Comparison of ENCODE assay signal across 27 cellular contexts in genomic region chr10:2207246-2207922, GRCh38.
"Had no signal": no experiment of that assay in that cellular context is flagged by ENCODE, and none has a peak within 500 bp of the region (broad histone marks: within the 10 kb centered on the region; RNA-seq: fewer than 3 reads in every experiment).

No MANE protein-coding gene starts in this region.

- H3K4me3 ChIP-seq: coronary artery, esophagus muscularis mucosa, gastroesophageal sphincter, heart left ventricle, hepatocyte, left lung, mucosa of descending colon, psoas muscle, sigmoid colon, stomach, tibial artery had no signal

- H3K4me1 Mint-ChIP-seq: naive B cell; stimulated activated effector memory CD8-positive, alpha-beta T cell treated with anti-CD3 and anti-CD28 coated beads, Interleukin-12 subunit alpha, Interleukin-12 subunit beta, amount 100 ng/mL, for 72 hours had no signal

- H3K9me3 ChIP-seq: esophagus muscularis mucosa, gastroesophageal sphincter, left lung, psoas muscle, sigmoid colon, stomach, tibial artery had no signal

- H3K27me3 ChIP-seq: foreskin keratinocyte, hepatocyte, tibial artery had no signal

- H3K4me3 Mint-ChIP-seq: mesothelial cell of epicardium; naive B cell; natural killer cell treated with Interleukin-12 subunit alpha and Interleukin-12 subunit beta and Interleukin-15 and Interleukin-18, amount 100 ng/mL, for 72 hours; neural crest cell; stimulated activated effector memory CD8-positive, alpha-beta T cell treated with anti-CD3 and anti-CD28 coated beads, Interleukin-12 subunit alpha, Interleukin-12 subunit beta, amount 100 ng/mL, for 72 hours; type B pancreatic cell had no signal

- ATAC-seq: foreskin keratinocyte; gastroesophageal sphincter; heart left ventricle; left cardiac atrium; left lung; mucosa of descending colon; natural killer cell treated with Interleukin-12 subunit alpha and Interleukin-12 subunit beta and Interleukin-15 and Interleukin-18, amount 100 ng/mL, for 72 hours; psoas muscle; right cardiac atrium; stimulated activated effector memory CD8-positive, alpha-beta T cell treated with anti-CD3 and anti-CD28 coated beads, Interleukin-12 subunit alpha, Interleukin-12 subunit beta, amount 100 ng/mL, for 72 hours had no signal

- DNase-seq: dermis blood vessel endothelial cell; effector memory CD4-positive, alpha-beta T cell; foreskin keratinocyte; heart left ventricle; kidney; left cardiac atrium; left lung; mesenchymal stem cell; mucosa of descending colon; naive B cell; psoas muscle; right cardiac atrium; sigmoid colon; stimulated activated CD4-positive, alpha-beta T cell treated with anti-CD3 and anti-CD28 coated beads, Interleukin-2, amount 100 ng/mL, for 24 hours; stimulated activated CD4-positive, alpha-beta T cell treated with anti-CD3 and anti-CD28 coated beads, Interleukin-4, amount 100 ng/mL, for 24 hours; stimulated activated naive CD4-positive, alpha-beta T cell treated with Interleukin-2 at 50 U/mL for 16 hours; stomach; tibial artery had no signal

- H3K36me3 Mint-ChIP-seq: mesothelial cell of epicardium; naive B cell; natural killer cell treated with Interleukin-12 subunit alpha and Interleukin-12 subunit beta and Interleukin-15 and Interleukin-18, amount 100 ng/mL, for 72 hours; stimulated activated effector memory CD8-positive, alpha-beta T cell treated with anti-CD3 and anti-CD28 coated beads, Interleukin-12 subunit alpha, Interleukin-12 subunit beta, amount 100 ng/mL, for 72 hours; type B pancreatic cell had no signal

- H3K9me3 Mint-ChIP-seq: mesothelial cell of epicardium; natural killer cell treated with Interleukin-12 subunit alpha and Interleukin-12 subunit beta and Interleukin-15 and Interleukin-18, amount 100 ng/mL, for 72 hours; neural crest cell; type B pancreatic cell had no signal

- H3K4me1 ChIP-seq: esophagus muscularis mucosa, foreskin keratinocyte, gastroesophageal sphincter, heart left ventricle, left lung, psoas muscle, sigmoid colon, stomach, tibial artery had no signal

- H3K36me3 ChIP-seq: esophagus muscularis mucosa, gastroesophageal sphincter, heart left ventricle, left lung, sigmoid colon, stomach, tibial artery had no signal

- H3K27ac ChIP-seq: coronary artery, esophagus muscularis mucosa, foreskin keratinocyte, gastroesophageal sphincter, heart left ventricle, hepatocyte, left lung, psoas muscle, sigmoid colon, stomach, tibial artery had no signal

- H3K27ac Mint-ChIP-seq: mesothelial cell of epicardium; naive B cell; natural killer cell treated with Interleukin-12 subunit alpha and Interleukin-12 subunit beta and Interleukin-15 and Interleukin-18, amount 100 ng/mL, for 72 hours; stimulated activated effector memory CD8-positive, alpha-beta T cell treated with anti-CD3 and anti-CD28 coated beads, Interleukin-12 subunit alpha, Interleukin-12 subunit beta, amount 100 ng/mL, for 72 hours; type B pancreatic cell had no signal
